23 cellular contexts compared by ENCODE assay signal in genomic region chr20:51319522-51319921, GRCh38.
DNase-seq lines count a peak whose midpoint lies in the region; ATAC-seq, FAIRE-seq and TF ChIP-seq lines count a peak whose summit lies in the region.
"Had no signal": no experiment of that assay in that cellular context is flagged by ENCODE, and none has a peak within 500 bp of the region (broad histone marks: within the 10 kb centered on the region; RNA-seq: fewer than 3 reads in every experiment).

No MANE protein-coding gene starts in this region.

- H3K36me3 ChIP-seq in GM23338 (ENCODE audit: insufficient read depth) = no peaks in the 10 kb centered on the region
- no peaks in the 10 kb centered on the region for H3K36me3 ChIP-seq in IMR-90 (ENCODE audit: control insufficient read depth, insufficient read depth, low read length)
- no peaks in the 10 kb centered on the region for H3K36me3 ChIP-seq in astrocyte (ENCODE audit: insufficient read depth, low read length)
- H3K36me3 ChIP-seq in mesendoderm (ENCODE audit: control insufficient read depth, insufficient read depth, low read length) = no peaks in the 10 kb centered on the region
- H3K36me3 ChIP-seq in brain microvascular endothelial cell (replicated peaks) = no peaks in the 10 kb centered on the region
- H3K36me3 ChIP-seq: BE2C, SJCRH30 had no signal

- FAIRE-seq in astrocyte (lab: Jason Lieb, UNC) = no peak
- FAIRE-seq: GM12892 had no signal

- no peak overlapping the region for H2AFZ ChIP-seq in GM23338
- H2AFZ ChIP-seq in IMR-90 (replicated peaks; ENCODE audit: low read length, poor library complexity) = no peak overlapping the region
- H2AFZ ChIP-seq in astrocyte (ENCODE audit: low read depth, low read length) = no peak overlapping the region

- no peak for TF ChIP-seq POLR2A in IMR-90 (IDR thresholded peaks at IDR 0.05; ENCODE audit: low read depth, low read length)

- no peak overlapping the region for H2BK15ac ChIP-seq in IMR-90 (ENCODE audit: low read depth, low read length)
- H2BK15ac ChIP-seq in mesendoderm (replicated peaks; ENCODE audit: low read depth) = no peak overlapping the region

- H3K27me3 Mint-ChIP-seq in GM23338 (ENCODE audit: insufficient read depth, low read depth, poor library complexity) (peaks cover 30% of the 10 kb centered on the region), astrocyte (ENCODE audit: low read depth, unreplicated experiment) (peaks cover 2% of the 10 kb centered on the region)

- DNase-seq in GM23338 (ENCODE audit: low spot score) (no peak), IMR-90 (no peak), astrocyte (ENCODE audit: low read depth) (no peak), mesendoderm (no peak), 8988T (no peak), amniotic stem cell (lab: John Stamatoyannopoulos, UW) (no peak), brain microvascular endothelial cell (no peak), sciatic nerve (ENCODE audit: low spot score) (no peak)
- DNase-seq: ACHN, BE2C, Calu3, DMS153, DND-41, MM.1S, NCI-H2029, NCI-H446, NCI-H524 treated with DMSO at 0.1 percent for 48 hours, NCI-H774 had no signal

- no peak overlapping the region for H3K27ac ChIP-seq in GM23338 (ENCODE audit: low read depth)
- no peak overlapping the region for H3K27ac ChIP-seq in IMR-90 (ENCODE audit: insufficient read depth, low read length)
- no peak overlapping the region for H3K27ac ChIP-seq in astrocyte (ENCODE audit: low read depth, low read length)
- H3K27ac ChIP-seq in mesendoderm (ENCODE audit: low read depth, low read length) = peak overlapping the region; percentile 36
- H3K27ac ChIP-seq in brain microvascular endothelial cell = no peak overlapping the region
- H3K27ac ChIP-seq: KMS-11, SJCRH30 had no signal

- CTCF ChIA-PET in IMR-90 (lab: Yijun Ruan, JAX) = no interaction called here

- H2BK120ac ChIP-seq in IMR-90 (ENCODE audit: low read depth, low read length) (peak overlapping the region; percentile 33; the same call in 1 of the 2 replicates), mesendoderm (ENCODE audit: low read depth, low read length) (no peak overlapping the region)

- TF ChIP-seq RAD21 in IMR-90 (IDR thresholded peaks at IDR 0.05; ENCODE audit: low read length) = no peak

- H2AK5ac ChIP-seq in IMR-90 (ENCODE audit: low read depth, low read length) = peak overlapping the region; percentile 53; the same call in 1 of the 2 replicates
- peak overlapping the region; percentile 78 for H2AK5ac ChIP-seq in mesendoderm (ENCODE audit: low read length)

- H3K9me3 ChIP-seq in IMR-90 (ENCODE audit: control insufficient read depth, insufficient read depth, low read length) (0 out of 2 replicates have a peak, but pooled peaks cover 2% of the 10 kb centered on the region), astrocyte (ENCODE audit: insufficient read depth, low read depth, low read length) (peaks cover 5% of the 10 kb centered on the region)
- H3K9me3 ChIP-seq: BE2C, SJCRH30 had no signal

- H3K56ac ChIP-seq in IMR-90 (ENCODE audit: extremely low read depth, insufficient read depth, low read length) (no peak overlapping the region), mesendoderm (ENCODE audit: low read length) (peak overlapping the region; percentile 52)

- no peak overlapping the region for H3K4me2 ChIP-seq in GM23338
- H3K4me2 ChIP-seq in IMR-90 (ENCODE audit: low read depth, low read length) = no peak overlapping the region
- H3K4me2 ChIP-seq in astrocyte (ENCODE audit: low read length) = no peak overlapping the region
- H3K4me2 ChIP-seq in mesendoderm (ENCODE audit: low read length) = no peak overlapping the region
- H3K4me2 ChIP-seq: KMS-11 had no signal

- 100% methylated on average over 2 of the region's 5 CpGs; no CpG with 5 or more reads in 1 of the 2 experiments for WGBS in IMR-90 (ENCODE audit: extremely low coverage in 2 of 2, insufficient read length in 1 of 2), 2 experiments
- WGBS in mesendoderm (ENCODE audit: extremely low coverage, insufficient coverage, low lambda C conversion rate) = no CpG with 5 or more reads among the region's 5 CpGs

- H3K9me3 Mint-ChIP-seq in GM23338 (peaks cover 4% of the 10 kb centered on the region; the same call in 2 of the 3 replicates), astrocyte (ENCODE audit: unreplicated experiment) (peaks cover 19% of the 10 kb centered on the region)

- H3K23ac ChIP-seq in IMR-90 (ENCODE audit: low read depth, low read length) (no peak overlapping the region), mesendoderm (ENCODE audit: low read length) (no peak overlapping the region)

- H3K4me3 Mint-ChIP-seq in GM23338 = no peak overlapping the region
- H3K4me3 Mint-ChIP-seq in astrocyte (ENCODE audit: unreplicated experiment) = no peak overlapping the region
- H3K4me3 Mint-ChIP-seq: CD14-positive monocyte had no signal

- peak overlapping the region; percentile 23; the same call in 1 of the 2 replicates for H3K27ac Mint-ChIP-seq in GM23338
- peak overlapping the region; percentile 64 for H3K27ac Mint-ChIP-seq in astrocyte (ENCODE audit: unreplicated experiment)

- H4K91ac ChIP-seq in IMR-90 (ENCODE audit: insufficient read depth, low read depth, low read length) = no peak overlapping the region

- in situ Hi-C loops in IMR-90 (cut with MboI; ENCODE audit: low sequenced_read_pairs) (no loop called here), brain microvascular endothelial cell (cut with HindIII; ENCODE audit: low pct_ligation_motif_present, low sequenced_read_pairs) (loop anchor here (25.0 kb wide), 1 partner anchor 332 kb away; no protein-coding TSS in a partner anchor)

- H3K18ac ChIP-seq in IMR-90 (ENCODE audit: low read depth, low read length) (no peak overlapping the region), mesendoderm (ENCODE audit: low read length) (peak overlapping the region; percentile 34)

- H3K27me3 ChIP-seq in GM23338 (ENCODE audit: insufficient read depth) = no peaks in the 10 kb centered on the region
- no peaks in the 10 kb centered on the region for H3K27me3 ChIP-seq in IMR-90 (ENCODE audit: control insufficient read depth, insufficient read depth, low read length)
- no peaks in the 10 kb centered on the region for H3K27me3 ChIP-seq in astrocyte (ENCODE audit: insufficient read depth, low read length)
- no peaks in the 10 kb centered on the region for H3K27me3 ChIP-seq in mesendoderm (ENCODE audit: insufficient read depth, low read length, poor library complexity)
- no peaks in the 10 kb centered on the region for H3K27me3 ChIP-seq in brain microvascular endothelial cell (replicated peaks)
- H3K27me3 ChIP-seq: BE2C, SJCRH30 had no signal

- H3K79me2 ChIP-seq in GM23338 (replicated peaks; ENCODE audit: insufficient read depth) (no peaks in the 10 kb centered on the region), astrocyte (ENCODE audit: insufficient read depth, low read length) (no peaks in the 10 kb centered on the region), mesendoderm (ENCODE audit: control insufficient read depth, insufficient read depth, low read length) (no peaks in the 10 kb centered on the region)

- H3K4me1 ChIP-seq in GM23338 (ENCODE audit: insufficient read depth) (peaks cover 7% of the 10 kb centered on the region), IMR-90 (ENCODE audit: control insufficient read depth, insufficient read depth, low read length) (peaks cover 5% of the 10 kb centered on the region; the same call in 1 of the 2 replicates), astrocyte (ENCODE audit: insufficient read depth, low read length) (peaks cover 18% of the 10 kb centered on the region), mesendoderm (ENCODE audit: control insufficient read depth, low read depth, low read length) (peaks cover 4% of the 10 kb centered on the region)
- H3K4me1 ChIP-seq: BE2C had no signal

- H3K9me2 ChIP-seq in GM23338 (ENCODE audit: insufficient read depth) = 0 out of 2 replicates have a peak, but pooled peaks cover 6% of the 10 kb centered on the region

- no TSS peak for BruUV-seq in IMR-90 (replicated peaks; lab: Mats Ljungman, UMichigan)

- H3F3A ChIP-seq in GM23338 (replicated peaks; ENCODE audit: low read depth) = no peaks in the 10 kb centered on the region

- intact Hi-C loops in IMR-90 (cut with micrococcal nuclease) = no loop called here
- intact Hi-C loops in sciatic nerve (cut with DNase I) = no loop called here

- 0 out of 2 replicates have a peak overlapping the region, but pooled peaks have one; percentile 20 for H2BK20ac ChIP-seq in IMR-90 (ENCODE audit: low read depth, low read length)

- ATAC-seq in GM23338 (no peak), IMR-90 (ENCODE audit: low read depth) (no peak), sciatic nerve (no peak)
- ATAC-seq: Right ventricle myocardium inferior had no signal

- H3K14ac ChIP-seq in IMR-90 (replicated peaks; ENCODE audit: low read depth, low read length) = 0 out of 2 replicates have a peak overlapping the region, but pooled peaks have one; percentile 21

- H3K4ac ChIP-seq in IMR-90 (ENCODE audit: low read depth, low read length) (peak overlapping the region; percentile 13; the same call in 1 of the 2 replicates), mesendoderm (ENCODE audit: low read depth, low read length) (no peak overlapping the region)

- H3K4me1 Mint-ChIP-seq in GM23338 (peaks cover 28% of the 10 kb centered on the region), astrocyte (ENCODE audit: low read depth, unreplicated experiment) (peaks cover 32% of the 10 kb centered on the region)
- H3K4me1 Mint-ChIP-seq: CD14-positive monocyte had no signal

- H2BK5ac ChIP-seq in IMR-90 (ENCODE audit: low read depth, low read length, poor library complexity, severe bottlenecking) (no peak overlapping the region), mesendoderm (ENCODE audit: low read length) (no peak overlapping the region)

- POLR2A ChIA-PET in IMR-90 (lab: Charles Lee; ENCODE audit: unreplicated experiment) = no interaction called here

- no peak overlapping the region for H2AK9ac ChIP-seq in IMR-90 (replicated peaks; ENCODE audit: low read depth, low read length, poor library complexity)

- H3K9ac ChIP-seq in IMR-90 (ENCODE audit: low read depth, low read length) (no peak overlapping the region), astrocyte (ENCODE audit: low read length) (no peak overlapping the region), mesendoderm (ENCODE audit: low read length) (no peak overlapping the region)
- H3K9ac ChIP-seq: KMS-11 had no signal

- peaks cover 11% of the 10 kb centered on the region for H3K9me1 ChIP-seq in IMR-90 (ENCODE audit: insufficient read depth, low read length)

- H4K5ac ChIP-seq in IMR-90 (ENCODE audit: low read depth, low read length) (no peak overlapping the region), mesendoderm (ENCODE audit: low read length) (no peak overlapping the region)

- H3K79me1 ChIP-seq in IMR-90 (ENCODE audit: low read depth in 1 of 2, low read length in 2 of 2) (no peaks in the 10 kb centered on the region), mesendoderm (ENCODE audit: low read length) (no peaks in the 10 kb centered on the region)

- dilution Hi-C loops in IMR-90 (cut with HindIII; ENCODE audit: low sequenced_read_pairs, unreplicated experiment) = no loop called here

- H3K4me3 ChIP-seq in GM23338 (no peak overlapping the region), IMR-90 (ENCODE audit: insufficient read depth, low read depth, low read length) (no peak overlapping the region), astrocyte (ENCODE audit: insufficient read depth, low read depth, low read length) (no peak overlapping the region), mesendoderm (ENCODE audit: low read length) (no peak overlapping the region), brain microvascular endothelial cell (ENCODE audit: low read depth, low read length) (no peak overlapping the region)
- H3K4me3 ChIP-seq: SJCRH30 had no signal

- no peak overlapping the region for H4K8ac ChIP-seq in IMR-90 (ENCODE audit: low read depth in 2 of 2, low read length in 2 of 2)
- no peak overlapping the region for H4K8ac ChIP-seq in mesendoderm (ENCODE audit: low read depth, low read length)

- no peaks in the 10 kb centered on the region for H4K20me1 ChIP-seq in GM23338 (replicated peaks; ENCODE audit: insufficient read depth)
- no peaks in the 10 kb centered on the region for H4K20me1 ChIP-seq in IMR-90 (ENCODE audit: insufficient read depth, low read length)
- H4K20me1 ChIP-seq in astrocyte (ENCODE audit: insufficient read depth, low read length) = no peaks in the 10 kb centered on the region

- TF ChIP-seq CTCF in GM23338 (conservative IDR thresholded peaks at IDR 0.05; ENCODE audit: low read depth in 2 of 2) (no peak), IMR-90 (conservative IDR thresholded peaks at IDR 0.05; ENCODE audit: low read depth, low read length) (no peak), astrocyte (IDR thresholded peaks at IDR 0.05; ENCODE audit: insufficient read depth, low read depth, low read length) (no peak), brain microvascular endothelial cell (IDR thresholded peaks at IDR 0.05; ENCODE audit: low read depth, low read length, missing control alignments) (no peak)

- no peaks in the 10 kb centered on the region; the same call in 2 of the 3 replicates for H3K36me3 Mint-ChIP-seq in GM23338 (ENCODE audit: low read depth)
- H3K36me3 Mint-ChIP-seq in astrocyte (ENCODE audit: low read depth, unreplicated experiment) = no peaks in the 10 kb centered on the region
- H3K36me3 Mint-ChIP-seq: CD14-positive monocyte had no signal
